8 cellular contexts compared by ENCODE assay signal in the genomic region with DNA sequence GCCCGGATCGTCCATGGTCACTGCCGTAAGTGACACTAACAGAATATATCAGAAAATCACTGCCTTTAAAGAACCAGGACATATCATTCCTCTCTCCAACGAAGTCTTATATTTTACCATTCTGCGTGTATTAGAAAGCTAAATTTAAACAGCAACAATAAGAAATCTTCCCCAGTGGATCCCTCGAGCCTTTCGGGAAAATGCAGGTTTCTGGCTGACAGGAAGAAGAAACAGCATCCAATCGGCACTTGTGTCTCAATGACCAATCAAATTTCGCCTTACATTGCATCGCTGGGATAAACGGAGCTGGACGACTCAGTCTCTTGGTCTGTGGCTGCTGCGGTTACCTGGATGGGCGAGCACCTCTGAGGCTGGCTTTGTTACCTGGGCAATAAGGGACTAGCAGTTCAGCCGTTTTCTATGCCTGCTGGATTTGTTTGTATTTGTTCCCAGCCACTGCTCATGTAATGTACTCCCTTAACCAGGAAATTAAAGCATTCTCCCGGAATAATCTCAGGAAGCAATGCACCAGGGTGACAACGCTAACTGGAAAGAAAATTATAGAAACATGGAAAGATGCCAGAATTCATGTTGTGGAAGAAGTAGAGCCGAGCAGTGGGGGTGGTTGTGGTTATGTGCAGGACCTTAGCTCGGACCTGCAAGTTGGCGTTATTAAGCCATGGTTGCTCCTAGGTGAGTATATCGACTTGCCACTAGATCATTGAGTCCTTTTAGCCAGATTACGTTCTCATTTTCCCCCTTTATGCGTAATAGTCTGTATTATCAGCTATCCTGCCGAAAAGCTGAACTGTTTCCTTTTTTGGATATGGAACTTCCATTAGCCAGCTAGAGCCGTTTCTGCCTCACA. TPM values are rescaled to one million over a fixed set of nuclear protein-coding genes. Genes with fewer than 3 reads are reported as not detected.
A peak's percentile ranks its signal among the peaks of the same experiment; 100 is the strongest.
DNase-seq lines count a peak whose midpoint lies in the region; ATAC-seq and TF ChIP-seq lines count a peak whose summit lies in the region.

A gene with protein sequence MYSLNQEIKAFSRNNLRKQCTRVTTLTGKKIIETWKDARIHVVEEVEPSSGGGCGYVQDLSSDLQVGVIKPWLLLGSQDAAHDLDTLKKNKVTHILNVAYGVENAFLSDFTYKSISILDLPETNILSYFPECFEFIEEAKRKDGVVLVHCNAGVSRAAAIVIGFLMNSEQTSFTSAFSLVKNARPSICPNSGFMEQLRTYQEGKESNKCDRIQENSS (plus strand): TSS at position 281 of the 868 bp plus-strand sequence. CDS start 187 bp downstream, at position 468.

- intact Hi-C loops in lower leg skin (cut with DNase I; ENCODE audit: low total_unique reads), result no loop called here

- DNase-seq in CD4-positive, CD25-positive, alpha-beta regulatory T cell, result peak; percentile 74 to 87 (median 78)
- DNase-seq in NCI-H748 (lab: John Stamatoyannopoulos, UW; ENCODE audit: unreplicated experiment) (peak; percentile 99), ecto neural progenitor cell (ENCODE audit: low spot score) (peak; percentile 91), lower leg skin (ENCODE audit: low spot score in 2 of 2) (peak; percentile 96)
- DNase-seq in activated CD4-positive, alpha-beta T cell treated with anti-CD3 and anti-CD28 coated beads, Interleukin-2, amount 50 U/mL, for 48 hours, result peak; percentile 91 to 94
- DNase-seq in stimulated activated CD4-positive, alpha-beta T cell treated with anti-CD3 and anti-CD28 coated beads, Interleukin-4, amount 100 ng/mL, for 48 hours (ENCODE audit: low read depth in 2 of 2), result peak; percentile 69 to 77

- peak; percentile 62 to 67 for ATAC-seq in CD4-positive, CD25-positive, alpha-beta regulatory T cell (ENCODE audit: low read depth in 2 of 2)
- ATAC-seq in GM19395 (IDR thresholded peaks at IDR 0.05; ENCODE audit: unreplicated experiment) (peak; percentile 95), HG03558 (IDR thresholded peaks at IDR 0.05; ENCODE audit: extremely low read depth, unreplicated experiment) (peak; percentile 76)

- peaks cover 9% of the 10 kb centered on the region for H3K27me3 ChIP-seq in CD4-positive, CD25-positive, alpha-beta regulatory T cell (ENCODE audit: control insufficient read depth, insufficient read depth, low read length)

- no peaks in the 10 kb centered on the region for H3K9me3 Mint-ChIP-seq in CD4-positive, CD25-positive, alpha-beta regulatory T cell

- TF ChIP-seq CTCF in lower leg skin (IDR thresholded peaks at IDR 0.05), result no peak

- H3K27ac Mint-ChIP-seq in CD4-positive, CD25-positive, alpha-beta regulatory T cell, result peak within 1 kb of the TSS; percentile 78 to 91 (median 85)

- no peaks in the 10 kb centered on the region for H3K36me3 ChIP-seq in CD4-positive, CD25-positive, alpha-beta regulatory T cell (ENCODE audit: control insufficient read depth, insufficient read depth, low read length)

- peaks cover 0 to 14% (median 10%) of the 10 kb centered on the region in 4 donors for H3K4me1 Mint-ChIP-seq in CD4-positive, CD25-positive, alpha-beta regulatory T cell

- H3K27me3 Mint-ChIP-seq in CD4-positive, CD25-positive, alpha-beta regulatory T cell, result peaks cover 5% of the 10 kb centered on the region

- peak within 1 kb of the TSS; percentile 94 to 97 (median 97) for H3K4me3 Mint-ChIP-seq in CD4-positive, CD25-positive, alpha-beta regulatory T cell

- peak within 1 kb of the TSS; percentile 92 for H3K4me3 ChIP-seq in CD4-positive, CD25-positive, alpha-beta regulatory T cell (ENCODE audit: low read depth, low read length)
- peak within 1 kb of the TSS; percentile 60 for H3K4me3 ChIP-seq in lower leg skin (ENCODE audit: low read depth, poor library complexity, severe bottlenecking)

- 0 to 1% methylated on average over 25 of the region's 25 CpGs for WGBS in lower leg skin, 2 donors

- no peaks in the 10 kb centered on the region for H3K36me3 Mint-ChIP-seq in CD4-positive, CD25-positive, alpha-beta regulatory T cell

- peak within 1 kb of the TSS; percentile 44 for H3K27ac ChIP-seq in CD4-positive, CD25-positive, alpha-beta regulatory T cell (ENCODE audit: insufficient read depth, low read length, poor library complexity, severe bottlenecking)

- no peak for TF ChIP-seq POLR2A in lower leg skin (IDR thresholded peaks at IDR 0.05)

- peaks cover 10% of the 10 kb centered on the region for H3K4me1 ChIP-seq in CD4-positive, CD25-positive, alpha-beta regulatory T cell (ENCODE audit: control insufficient read depth, insufficient read depth, low read length, poor library complexity, severe bottlenecking)

- no peaks in the 10 kb centered on the region for H3K9me3 ChIP-seq in CD4-positive, CD25-positive, alpha-beta regulatory T cell (ENCODE audit: control insufficient read depth in 2 of 2, low read length in 2 of 2)

RNA-seq across cellular contexts. Expression of the gene that starts here (rescaled TPM):
- 1.2 TPM for total RNA-seq in CD4-positive, CD25-positive, alpha-beta regulatory T cell
- 1 to 10 TPM in 3 of 4 donors, under 1 TPM in 1; 0.21 to 1.7 (median 1.4) TPM for polyA plus RNA-seq in CD4-positive, CD25-positive, alpha-beta regulatory T cell
- total RNA-seq in lower leg skin, result 1 to 10 TPM; 1.1 to 2.0 (median 1.5) TPM

Comparison
In these comparisons a context has a peak if more than half of its experiments do, and no peak if none do; other contexts are left out.
1. Peak in every context shown above with its lines: DNase-seq, ATAC-seq, H3K4me3 ChIP-seq and H3K27ac ChIP-seq.